10 cellular contexts compared by ENCODE assay signal in the genomic region with DNA sequence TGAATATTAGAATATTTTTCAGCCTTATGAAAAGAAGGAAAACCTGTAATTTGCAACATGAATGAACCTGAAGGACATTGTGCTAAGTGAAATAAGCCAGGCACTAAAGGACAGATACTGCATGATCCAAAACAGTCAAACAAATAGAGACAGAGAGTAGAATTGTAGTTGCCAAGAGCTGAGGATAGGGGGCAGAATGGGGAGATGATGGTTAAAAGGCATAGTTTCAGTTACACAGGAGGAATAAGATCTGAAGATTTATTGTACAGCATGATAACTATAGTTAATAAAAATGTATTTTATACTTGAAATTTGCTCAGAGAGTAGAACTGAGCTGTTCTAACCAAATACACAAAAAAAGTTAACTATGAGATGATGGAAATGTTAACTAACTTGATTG.
DNase-seq lines count a peak whose midpoint lies in the region; ATAC-seq and TF ChIP-seq lines count a peak whose summit lies in the region.
"Had no signal": no experiment of that assay in that cellular context is flagged by ENCODE, and none has a peak within 500 bp of the region (broad histone marks: within the 10 kb centered on the region; RNA-seq: fewer than 3 reads in every experiment).

No MANE protein-coding gene starts in this region.

- H3K4me1 ChIP-seq in mucosa of descending colon (ENCODE audit: low read depth) = no peaks in the 10 kb centered on the region

- H3K36me3 ChIP-seq in mucosa of descending colon (ENCODE audit: low read depth) = no peaks in the 10 kb centered on the region

- no peak overlapping the region for H3K4me3 ChIP-seq in mucosa of descending colon

- intact Hi-C loops in mucosa of descending colon (cut with DNase I, micrococcal nuclease) = loop anchor here in 1 of 2 donors (10.0 kb wide), 1 partner anchor 263 kb away; no protein-coding TSS in a partner anchor

- POLR2A ChIA-PET in WTC11 (lab: Charles Lee) = no interaction called here

- CTCF ChIA-PET in WTC11 (lab: Charles Lee) = interaction anchor here (1.0 to 1.4 kb wide), 9 partner anchors 12 to 231 kb away, joined by 3 to 5 read pairs (median 3); no protein-coding TSS in a partner anchor

- H3K4me1 Mint-ChIP-seq in WTC11 = peaks cover 12% of the 10 kb centered on the region

- H3K27me3 Mint-ChIP-seq in WTC11 (ENCODE audit: low read depth) = no peaks in the 10 kb centered on the region

- no peak overlapping the region for H3K4me3 Mint-ChIP-seq in WTC11

- no peak; the same call in 1 of the 2 replicates for TF ChIP-seq CTCF in WTC11 (IDR thresholded peaks at IDR 0.05)
- peak; percentile 18 for TF ChIP-seq CTCF in mucosa of descending colon (IDR thresholded peaks at IDR 0.05)

- H3K36me3 Mint-ChIP-seq in WTC11 = peaks cover 11% of the 10 kb centered on the region

- H3K9me3 ChIP-seq in mucosa of descending colon = peaks cover 5% of the 10 kb centered on the region

- H3K27ac Mint-ChIP-seq in WTC11 = no peak overlapping the region
- H3K27ac Mint-ChIP-seq: activated T-helper 2 cell treated with anti-CD3 and anti-CD28 coated beads, Interferon-gamma antibody, Interleukin-2, Interleukin-4, amounts not matched to agents 10 μg/mL and 5 μg/mL and 100 μg/mL, durations not matched to agents 14 hours and 24 hours and 36 hours had no signal

- peak; percentile 5 for DNase-seq in GM03348 (ENCODE audit: low spot score)
- peak; percentile 9 for DNase-seq in WTC11 (ENCODE audit: low spot score)
- DNase-seq in mucosa of descending colon = no peak
- DNase-seq in SIG-M5 (lab: John Stamatoyannopoulos, UW) = no peak
- DNase-seq: NCI-H510A treated with DMSO at 0.1 percent for 48 hours, T1000 had no signal

- peaks cover 17% of the 10 kb centered on the region for H3K9me3 Mint-ChIP-seq in WTC11

- ATAC-seq in HG02884 (IDR thresholded peaks at IDR 0.05; ENCODE audit: unreplicated experiment) (peak; percentile 53), WTC11 (peak; percentile 68), mucosa of descending colon (no peak), GM19023 (IDR thresholded peaks at IDR 0.05; ENCODE audit: unreplicated experiment) (no peak), HG02588 (IDR thresholded peaks at IDR 0.05; ENCODE audit: unreplicated experiment) (no peak)

TF ChIP-seq in WTC11, 78 proteins besides CTCF, POLR2A, EP300 and RAD21:
- TF ChIP-seq ZBTB21 (CRISPR knock-in tag; IDR thresholded peaks at IDR 0.05; ENCODE audit: borderline replicate concordance) (no peak), MXD4 (CRISPR knock-in tag; IDR thresholded peaks at IDR 0.05; ENCODE audit: borderline replicate concordance) (no peak), ZNF121 (CRISPR knock-in tag; IDR thresholded peaks at IDR 0.05) (no peak), MYBL2 (CRISPR knock-in tag; IDR thresholded peaks at IDR 0.05) (no peak), HMGA2 (CRISPR knock-in tag; IDR thresholded peaks at IDR 0.05) (no peak)
- TF ChIP-seq, protein P1, sequence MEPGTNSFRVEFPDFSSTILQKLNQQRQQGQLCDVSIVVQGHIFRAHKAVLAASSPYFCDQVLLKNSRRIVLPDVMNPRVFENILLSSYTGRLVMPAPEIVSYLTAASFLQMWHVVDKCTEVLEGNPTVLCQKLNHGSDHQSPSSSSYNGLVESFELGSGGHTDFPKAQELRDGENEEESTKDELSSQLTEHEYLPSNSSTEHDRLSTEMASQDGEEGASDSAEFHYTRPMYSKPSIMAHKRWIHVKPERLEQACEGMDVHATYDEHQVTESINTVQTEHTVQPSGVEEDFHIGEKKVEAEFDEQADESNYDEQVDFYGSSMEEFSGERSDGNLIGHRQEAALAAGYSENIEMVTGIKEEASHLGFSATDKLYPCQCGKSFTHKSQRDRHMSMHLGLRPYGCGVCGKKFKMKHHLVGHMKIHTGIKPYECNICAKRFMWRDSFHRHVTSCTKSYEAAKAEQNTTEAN (CRISPR knock-in tag; IDR thresholded peaks at IDR 0.05) = no peak
- TF ChIP-seq, protein P2, sequence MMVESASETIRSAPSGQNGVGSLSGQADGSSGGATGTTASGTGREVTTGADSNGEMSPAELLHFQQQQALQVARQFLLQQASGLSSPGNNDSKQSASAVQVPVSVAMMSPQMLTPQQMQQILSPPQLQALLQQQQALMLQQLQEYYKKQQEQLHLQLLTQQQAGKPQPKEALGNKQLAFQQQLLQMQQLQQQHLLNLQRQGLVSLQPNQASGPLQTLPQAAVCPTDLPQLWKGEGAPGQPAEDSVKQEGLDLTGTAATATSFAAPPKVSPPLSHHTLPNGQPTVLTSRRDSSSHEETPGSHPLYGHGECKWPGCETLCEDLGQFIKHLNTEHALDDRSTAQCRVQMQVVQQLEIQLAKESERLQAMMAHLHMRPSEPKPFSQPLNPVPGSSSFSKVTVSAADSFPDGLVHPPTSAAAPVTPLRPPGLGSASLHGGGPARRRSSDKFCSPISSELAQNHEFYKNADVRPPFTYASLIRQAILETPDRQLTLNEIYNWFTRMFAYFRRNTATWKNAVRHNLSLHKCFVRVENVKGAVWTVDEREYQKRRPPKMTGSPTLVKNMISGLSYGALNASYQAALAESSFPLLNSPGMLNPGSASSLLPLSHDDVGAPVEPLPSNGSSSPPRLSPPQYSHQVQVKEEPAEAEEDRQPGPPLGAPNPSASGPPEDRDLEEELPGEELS (CRISPR knock-in tag; IDR thresholded peaks at IDR 0.05) = no peak

Comparison
In these comparisons a context has a peak if more than half of its experiments do, and no peak if none do; other contexts are left out.
1. DNase-seq: peak in GM03348 (single experiment) and WTC11 (single experiment); none in mucosa of descending colon (0 of 3) and SIG-M5 (single experiment).
2. ATAC-seq: peak in HG02884 (single experiment) and WTC11 (single experiment); none in mucosa of descending colon (single experiment), GM19023 (single experiment) and HG02588 (single experiment).